ENCODE assay signal across 8 cellular contexts in the genomic region with DNA sequence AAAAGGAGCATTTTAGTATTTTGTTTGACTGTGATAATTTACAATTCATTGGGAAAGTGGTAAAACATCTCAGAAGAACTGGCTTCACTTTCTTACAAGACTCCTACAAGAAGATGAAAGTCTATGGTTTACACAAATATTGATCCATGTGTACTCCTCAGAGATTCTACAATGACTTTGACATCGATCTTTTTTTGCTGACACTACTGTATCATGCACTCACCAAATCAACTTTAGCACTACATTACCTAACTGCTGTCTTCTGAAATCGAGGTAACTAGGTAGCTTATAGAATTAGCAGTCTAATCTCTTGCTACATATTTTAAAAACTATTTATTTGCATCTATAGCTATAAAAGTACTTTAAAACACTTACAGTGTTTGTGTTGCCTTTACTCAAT.
"Had no signal": no experiment of that assay in that cellular context is flagged by ENCODE, and none has a peak within 500 bp of the region (broad histone marks: within the 10 kb centered on the region; RNA-seq: fewer than 3 reads in every experiment).

No MANE protein-coding gene starts in this region.

- H3K4me1 ChIP-seq: HAP-1 had no signal

- DNase-seq: GM23248, GOT3, H7, HFFc6, KBM-7 had no signal

- H3K36me3 ChIP-seq: HAP-1 had no signal

- H2AFZ ChIP-seq: GM23248 had no signal

- H3K9me3 ChIP-seq: HAP-1 had no signal

- H3K27ac ChIP-seq: GM23248, HL-60 had no signal

- ATAC-seq: HCT116 had no signal

- H3K4me3 ChIP-seq: GM23248, HAP-1 had no signal

- H3K9ac ChIP-seq: GM23248 had no signal
